ENCODE assay signal across 17 cellular contexts in genomic region chr14:88934231-88934898, GRCh38.
"Had no signal": no experiment of that assay in that cellular context is flagged by ENCODE, and none has a peak within 500 bp of the region (broad histone marks: within the 10 kb centered on the region; RNA-seq: fewer than 3 reads in every experiment).

No MANE protein-coding gene starts in this region.

- H3K9me3 ChIP-seq: neutrophil had no signal

- H3K4me1 ChIP-seq: breast epithelium, heart right ventricle, spleen had no signal

- H3K36me3 ChIP-seq: breast epithelium, heart right ventricle, neutrophil, spleen had no signal

- DNase-seq: activated B cell treated with CpG ODN at 0.5 μM for 24 hours; activated CD4-positive, alpha-beta T cell treated with anti-CD3 and anti-CD28 coated beads, Interleukin-2, amount 10 ng/mL, durations not matched to agents 24 days and 14 days; activated CD8-positive, alpha-beta memory T cell treated with anti-CD3 and anti-CD28 coated beads for 24 hours; activated naive CD4-positive, alpha-beta T cell treated with anti-CD3 and anti-CD28 coated beads, Interleukin-2, amount 50 U/mL, for 16 hours; amniotic stem cell; heart right ventricle; kidney; right cardiac atrium; spleen; stimulated activated CD4-positive, alpha-beta T cell treated with anti-CD3 and anti-CD28 coated beads, Interleukin-1b, Interleukin-23, amount 100 ng/mL, for 48 hours; stimulated activated naive CD4-positive, alpha-beta T cell; T-helper 17 cell had no signal

- H3K4me3 Mint-ChIP-seq: activated B cell treated with CpG ODN at 0.5 μM for 24 hours; activated CD4-positive, alpha-beta T cell treated with anti-CD3 and anti-CD28 coated beads, Interleukin-2, amount 10 ng/mL, durations not matched to agents 24 days and 14 days; activated T-helper 17 cell treated with anti-CD3 and anti-CD28 coated beads, Interleukin-2, amount 50 U/mL, for 72 hours; mesothelial cell of epicardium; T-helper 17 cell; type B pancreatic cell had no signal

- H3K27me3 Mint-ChIP-seq: activated CD4-positive, alpha-beta T cell treated with anti-CD3 and anti-CD28 coated beads, Interleukin-2, amount 10 ng/mL, durations not matched to agents 24 days and 14 days; type B pancreatic cell had no signal

- H3K4me3 ChIP-seq: breast epithelium, heart right ventricle, spleen had no signal

- H3K36me3 Mint-ChIP-seq: mesothelial cell of epicardium, type B pancreatic cell had no signal

- ATAC-seq: activated T-helper 17 cell treated with anti-CD3 and anti-CD28 coated beads, Interleukin-2, amount 50 U/mL, for 72 hours; heart right ventricle; right cardiac atrium; T-helper 17 cell had no signal

- H3K27me3 ChIP-seq: breast epithelium had no signal

- H3K27ac Mint-ChIP-seq: activated B cell treated with CpG ODN at 0.5 μM for 24 hours; activated CD4-positive, alpha-beta T cell treated with anti-CD3 and anti-CD28 coated beads, Interleukin-2, amount 10 ng/mL, durations not matched to agents 24 days and 14 days; activated T-helper 17 cell treated with anti-CD3 and anti-CD28 coated beads, Interleukin-2, amount 50 U/mL, for 72 hours; mesothelial cell of epicardium; T-helper 17 cell; type B pancreatic cell had no signal

- H3K27ac ChIP-seq: breast epithelium, heart right ventricle, neutrophil, spleen had no signal

- H3K4me1 Mint-ChIP-seq: activated B cell treated with CpG ODN at 0.5 μM for 24 hours; activated CD4-positive, alpha-beta T cell treated with anti-CD3 and anti-CD28 coated beads, Interleukin-2, amount 10 ng/mL, durations not matched to agents 24 days and 14 days; activated T-helper 17 cell treated with anti-CD3 and anti-CD28 coated beads, Interleukin-2, amount 50 U/mL, for 72 hours; T-helper 17 cell had no signal

- H3K9me3 Mint-ChIP-seq: activated CD4-positive, alpha-beta T cell treated with anti-CD3 and anti-CD28 coated beads, Interleukin-2, amount 10 ng/mL, durations not matched to agents 24 days and 14 days; activated T-helper 17 cell treated with anti-CD3 and anti-CD28 coated beads, Interleukin-2, amount 50 U/mL, for 72 hours; type B pancreatic cell had no signal
